Comparison of ENCODE assay signal across 12 cellular contexts in genomic region chr2:172783091-172783898, GRCh38. TPM values are rescaled to one million over a fixed set of nuclear protein-coding genes. Genes with fewer than 3 reads are reported as not detected.
A peak's percentile ranks its signal among the peaks of the same experiment; 100 is the strongest.
DNase-seq lines count a peak whose midpoint lies in the region; TF ChIP-seq lines count a peak whose summit lies in the region.
"Had no signal": no experiment of that assay in that cellular context is flagged by ENCODE, and none has a peak within 500 bp of the region (broad histone marks: within the 10 kb centered on the region; RNA-seq: fewer than 3 reads in every experiment).

No MANE protein-coding gene starts in this region.

- H3K4me1 ChIP-seq in adipocyte (ENCODE audit: control insufficient read depth, insufficient read depth, low read length) (peaks cover 18% of the 10 kb centered on the region), hepatocyte (ENCODE audit: insufficient read depth) (no peaks in the 10 kb centered on the region), testis (peaks cover 11% of the 10 kb centered on the region)

- H3K4me2 ChIP-seq in hepatocyte, result no peak overlapping the region

- no peak for TF ChIP-seq POLR2A in testis (IDR thresholded peaks at IDR 0.05)

- no peak overlapping the region for H2AFZ ChIP-seq in hepatocyte

- H3K79me2 ChIP-seq in hepatocyte, result no peaks in the 10 kb centered on the region

- H4K20me1 ChIP-seq in hepatocyte (ENCODE audit: insufficient read depth, poor library complexity, severe bottlenecking), result no peaks in the 10 kb centered on the region

- H3K9ac ChIP-seq in adipocyte (ENCODE audit: low read length), result no peak overlapping the region

- no peaks in the 10 kb centered on the region for H3K27me3 ChIP-seq in adipocyte (replicated peaks; ENCODE audit: control insufficient read depth, insufficient read depth, low read length)
- H3K27me3 ChIP-seq in hepatocyte, result no peaks in the 10 kb centered on the region
- no peaks in the 10 kb centered on the region for H3K27me3 ChIP-seq in testis
- H3K27me3 ChIP-seq: esophagus squamous epithelium had no signal

- intact Hi-C loops in testis (cut with DNase I; ENCODE audit: low total_unique reads), result no loop called here

- H3K36me3 ChIP-seq in adipocyte (ENCODE audit: control insufficient read depth, insufficient read depth, low read length, severe bottlenecking) (no peaks in the 10 kb centered on the region), hepatocyte (replicated peaks; ENCODE audit: insufficient read depth, low read depth) (no peaks in the 10 kb centered on the region), testis (ENCODE audit: low read depth, missing control alignments) (no peaks in the 10 kb centered on the region)
- H3K36me3 ChIP-seq: esophagus squamous epithelium had no signal

- DNase-seq in DMS 273 (lab: John Stamatoyannopoulos, UW; ENCODE audit: unreplicated experiment) (peak; percentile 47), DMS 273 treated with DMSO at 0.1 percent for 48 hours (lab: John Stamatoyannopoulos, UW) (no peak), adipocyte (ENCODE audit: low read depth) (peak; percentile 90), hepatocyte (ENCODE audit: low spot score) (peak; percentile 30), testis (peak; percentile 58), NCI-H526 (lab: John Stamatoyannopoulos, UW) (no peak)
- no peak for DNase-seq in effector CD8-positive, alpha-beta T cell (lab: John Stamatoyannopoulos, UW)
- DNase-seq in stimulated activated CD4-positive, alpha-beta T cell treated with anti-CD3 and anti-CD28 coated beads, Interleukin-12 subunit alpha, Interleukin-12 subunit beta, amount 100 ng/mL, for 4 hours, result no peak
- DNase-seq: activated CD4-positive, alpha-beta T cell treated with anti-CD3 and anti-CD28 coated beads for 36 hours; esophagus squamous epithelium had no signal

- H3K9me2 ChIP-seq in hepatocyte (replicated peaks; ENCODE audit: insufficient read depth), result no peaks in the 10 kb centered on the region

- WGBS in hepatocyte (ENCODE audit: low lambda C conversion rate, missing lambda C conversion rate), result 44% methylated on average over 9 of the region's 9 CpGs
- 49 to 51% methylated on average over 8 to 9 of the region's 9 CpGs for WGBS in testis, 2 donors

- no peaks in the 10 kb centered on the region for H3K9me3 ChIP-seq in adipocyte (ENCODE audit: control insufficient read depth, low read length)
- no peaks in the 10 kb centered on the region for H3K9me3 ChIP-seq in hepatocyte (ENCODE audit: low read depth)
- H3K9me3 ChIP-seq in testis, result no peaks in the 10 kb centered on the region
- H3K9me3 ChIP-seq: esophagus squamous epithelium had no signal

- TF ChIP-seq CTCF in hepatocyte (IDR thresholded peaks at IDR 0.05; ENCODE audit: poor library complexity) (no peak), testis (IDR thresholded peaks at IDR 0.05) (no peak)

- H3K27ac ChIP-seq in hepatocyte, result no peak overlapping the region
- H3K27ac ChIP-seq in testis, result no peak overlapping the region
- H3K27ac ChIP-seq: 22Rv1 had no signal

- H3K4me3 ChIP-seq in adipocyte (ENCODE audit: low read length) (no peak overlapping the region), hepatocyte (no peak overlapping the region), testis (no peak overlapping the region)
- H3K4me3 ChIP-seq: esophagus squamous epithelium, K562 had no signal

RNA-seq across cellular contexts. Expression of gene RAPGEF4, which starts 47.6 kb away (rescaled TPM):
- total RNA-seq in hepatocyte, result 1.9 and 2.0 TPM in 2 replicates
- polyA plus RNA-seq in hepatocyte, result 1.00 and 2.0 TPM in 2 replicates
- total RNA-seq in testis, result 10 to 100 TPM; 22.5 to 42.6 TPM
- 14.3 TPM for polyA plus RNA-seq in testis (ENCODE audit: insufficient read depth, low read depth, low replicate concordance)

Comparison
In these comparisons a context has a peak if more than half of its experiments do, and no peak if none do; other contexts are left out.
1. DNase-seq: peak in DMS 273 (single experiment), adipocyte (single experiment), hepatocyte (single experiment) and testis (single experiment); none in DMS 273 treated with DMSO at 0.1 percent for 48 hours (single experiment), effector CD8-positive, alpha-beta T cell (single experiment), stimulated activated CD4-positive, alpha-beta T cell treated with anti-CD3 and anti-CD28 coated beads, Interleukin-12 subunit alpha, Interleukin-12 subunit beta, amount 100 ng/mL, for 4 hours (single experiment) and NCI-H526 (0 of 2).